16 cellular contexts compared by ENCODE assay signal in the genomic region with DNA sequence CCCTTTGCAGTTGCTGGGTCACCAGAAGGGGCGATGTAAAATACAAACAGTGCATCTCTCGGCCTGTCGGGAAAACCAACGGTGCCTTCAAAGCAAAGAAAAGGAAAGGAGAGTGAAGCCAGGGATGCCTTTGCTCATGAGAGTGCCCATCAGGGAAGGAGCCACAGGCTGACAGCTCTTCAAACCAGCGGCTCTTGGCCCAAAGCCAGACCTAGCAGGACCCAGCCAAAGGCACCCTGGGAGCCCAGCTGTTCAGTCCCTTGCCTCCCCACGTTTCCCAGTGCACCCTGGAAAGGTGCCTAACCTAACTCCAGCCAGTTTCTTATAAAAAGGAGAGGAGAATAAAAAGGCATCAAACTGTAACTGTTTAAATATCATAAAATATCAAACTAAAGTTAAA. TPM values are rescaled to one million over a fixed set of nuclear protein-coding genes. Genes with fewer than 3 reads are reported as not detected.
DNase-seq lines count a peak whose midpoint lies in the region; ATAC-seq and TF ChIP-seq lines count a peak whose summit lies in the region.
"Had no signal": no experiment of that assay in that cellular context is flagged by ENCODE, and none has a peak within 500 bp of the region (broad histone marks: within the 10 kb centered on the region; RNA-seq: fewer than 3 reads in every experiment).

No MANE protein-coding gene starts in this region.

- CTCF ChIA-PET in MCF 10A (lab: Yijun Ruan, JAX): interaction anchor here (1.2 to 5.8 kb wide), 2 partner anchors 23 to 220 kb away, joined by 6 to 111 read pairs; no protein-coding TSS in a partner anchor

- no peaks in the 10 kb centered on the region for H3K36me3 Mint-ChIP-seq in MCF 10A (ENCODE audit: insufficient read depth, unreplicated experiment)
- no peaks in the 10 kb centered on the region for H3K36me3 Mint-ChIP-seq in type B pancreatic cell
- H3K36me3 Mint-ChIP-seq: memory B cell had no signal

- no peaks in the 10 kb centered on the region for H3K9me3 ChIP-seq in breast epithelium
- H3K9me3 ChIP-seq: ovary, tibial nerve had no signal

- POLR2A ChIA-PET in MCF 10A (lab: Yijun Ruan, JAX): no interaction called here

- no peak for TF ChIP-seq CTCF in MCF 10A (IDR thresholded peaks at IDR 0.05; ENCODE audit: unreplicated experiment)
- no peak for TF ChIP-seq CTCF in breast epithelium (IDR thresholded peaks at IDR 0.05)
- no peak for TF ChIP-seq CTCF in type B pancreatic cell (conservative IDR thresholded peaks at IDR 0.05)

- H3K4me3 ChIP-seq in breast epithelium: no peak overlapping the region
- H3K4me3 ChIP-seq: ovary, tibial nerve had no signal

- DNase-seq in MCF 10A (ENCODE audit: unreplicated experiment) (peak; percentile 41), breast epithelium (ENCODE audit: low spot score in 2 of 2) (no peak), NCI-H2107 treated with DMSO at 0.1 percent for 48 hours (lab: John Stamatoyannopoulos, UW; ENCODE audit: unreplicated experiment) (peak; percentile 41), SW480 (ENCODE audit: low spot score) (peak; percentile 18), type B pancreatic cell (ENCODE audit: extremely low spot score, unreplicated experiment) (no peak), germinal center (ENCODE audit: low spot score) (no peak)
- DNase-seq: activated naive CD8-positive, alpha-beta T cell treated with anti-CD3 and anti-CD28 coated beads, Interleukin-2, amount 50 U/mL, for 24 hours; DND-41; ovary had no signal

- no peaks in the 10 kb centered on the region for H3K4me1 ChIP-seq in breast epithelium
- H3K4me1 ChIP-seq: tibial nerve had no signal

- H3K27ac Mint-ChIP-seq in MCF 10A (ENCODE audit: low read depth, unreplicated experiment) (no peak overlapping the region), type B pancreatic cell (peak overlapping the region; percentile 16)
- H3K27ac Mint-ChIP-seq: activated naive CD8-positive, alpha-beta T cell treated with anti-CD3 and anti-CD28 coated beads, Interleukin-2, amount 50 U/mL, for 24 hours; memory B cell; T-helper 1 cell treated with Interleukin-12 subunit alpha and Interleukin-12 subunit beta and Interleukin-4 antibody, amounts not matched to agents 30 μg/mL and 1 μg/mL, for 36 hours had no signal

- TF ChIP-seq POLR2A in breast epithelium (IDR thresholded peaks at IDR 0.05): no peak

- no peak overlapping the region for H3K4me3 Mint-ChIP-seq in MCF 10A (ENCODE audit: unreplicated experiment)
- H3K4me3 Mint-ChIP-seq in type B pancreatic cell: no peak overlapping the region
- H3K4me3 Mint-ChIP-seq: activated naive CD8-positive, alpha-beta T cell treated with anti-CD3 and anti-CD28 coated beads, Interleukin-2, amount 50 U/mL, for 24 hours; memory B cell; T-helper 1 cell treated with Interleukin-12 subunit alpha and Interleukin-12 subunit beta and Interleukin-4 antibody, amounts not matched to agents 30 μg/mL and 1 μg/mL, for 36 hours had no signal

- BruUV-seq in MCF 10A (replicated peaks; lab: Mats Ljungman, UMichigan): no TSS peak

- H3K27me3 ChIP-seq in breast epithelium: no peaks in the 10 kb centered on the region
- H3K27me3 ChIP-seq: ovary, tibial nerve had no signal

- H3K36me3 ChIP-seq in breast epithelium: no peaks in the 10 kb centered on the region
- H3K36me3 ChIP-seq: ovary, tibial nerve had no signal

- H3K9me3 Mint-ChIP-seq in MCF 10A (ENCODE audit: unreplicated experiment): no peaks in the 10 kb centered on the region
- no peaks in the 10 kb centered on the region for H3K9me3 Mint-ChIP-seq in type B pancreatic cell
- H3K9me3 Mint-ChIP-seq: activated naive CD8-positive, alpha-beta T cell treated with anti-CD3 and anti-CD28 coated beads, Interleukin-2, amount 50 U/mL, for 24 hours; memory B cell; T-helper 1 cell treated with Interleukin-12 subunit alpha and Interleukin-12 subunit beta and Interleukin-4 antibody, amounts not matched to agents 30 μg/mL and 1 μg/mL, for 36 hours had no signal

- H3K27me3 Mint-ChIP-seq in MCF 10A (ENCODE audit: insufficient read depth, unreplicated experiment): no peaks in the 10 kb centered on the region
- H3K27me3 Mint-ChIP-seq in type B pancreatic cell: peaks cover 7% of the 10 kb centered on the region

- ATAC-seq in HG03378 (IDR thresholded peaks at IDR 0.05; ENCODE audit: unreplicated experiment): no peak
- ATAC-seq in HG03565 (IDR thresholded peaks at IDR 0.05; ENCODE audit: unreplicated experiment): no peak
- ATAC-seq: activated naive CD8-positive, alpha-beta T cell treated with anti-CD3 and anti-CD28 coated beads, Interleukin-2, amount 50 U/mL, for 24 hours had no signal

- H3K27ac ChIP-seq in breast epithelium: no peak overlapping the region
- H3K27ac ChIP-seq: KMS-11, ovary, tibial nerve had no signal

- H3K4me1 Mint-ChIP-seq in MCF 10A (ENCODE audit: insufficient read depth, unreplicated experiment) (peaks cover 9% of the 10 kb centered on the region), type B pancreatic cell (ENCODE audit: unreplicated experiment) (peaks cover 15% of the 10 kb centered on the region)
- H3K4me1 Mint-ChIP-seq: activated naive CD8-positive, alpha-beta T cell treated with anti-CD3 and anti-CD28 coated beads, Interleukin-2, amount 50 U/mL, for 24 hours; memory B cell had no signal

- intact Hi-C loops in MCF 10A (cut with micrococcal nuclease): loop anchor here (10.0 kb wide), 2 partner anchors 165 to 175 kb away; no protein-coding TSS in a partner anchor
- intact Hi-C loops in breast epithelium (cut with DNase I; ENCODE audit: low total_unique reads): no loop called here

RNA-seq across cellular contexts. Expression of a gene that starts 29.2 kb away (rescaled TPM):
- 0.05 and 0.54 TPM in 2 replicates for total RNA-seq in MCF 10A (2022)
- total RNA-seq in breast epithelium: not detected
- 0.21 and 1.3 TPM in 2 replicates for total RNA-seq in type B pancreatic cell (ENCODE audit: low replicate concordance)
- total RNA-seq: esophagus mucosa, tibial nerve had no signal

Comparison
In these comparisons a context has a peak if more than half of its experiments do, and no peak if none do; other contexts are left out.
1. DNase-seq: peak in MCF 10A (single experiment), NCI-H2107 treated with DMSO at 0.1 percent for 48 hours (single experiment) and SW480 (single experiment); none in breast epithelium (0 of 2), type B pancreatic cell (single experiment) and germinal center (single experiment).